Comparison of ENCODE assay signal across 12 cellular contexts in genomic region chr7:158958618-158959017, GRCh38.
DNase-seq lines count a peak whose midpoint lies in the region; ATAC-seq and TF ChIP-seq lines count a peak whose summit lies in the region.
"Had no signal": no experiment of that assay in that cellular context is flagged by ENCODE, and none has a peak within 500 bp of the region (broad histone marks: within the 10 kb centered on the region; RNA-seq: fewer than 3 reads in every experiment).

No MANE protein-coding gene starts in this region.

- H4K20me1 ChIP-seq in PC-9 (ENCODE audit: insufficient read depth) = no peaks in the 10 kb centered on the region

- H3K9me2 ChIP-seq in PC-9 (ENCODE audit: insufficient read depth) = no peaks in the 10 kb centered on the region

- POLR2A ChIA-PET in activated CD4-positive, alpha-beta T cell treated with anti-CD3 and anti-CD28 coated beads for 36 hours (lab: Charles Lee) = no interaction called here
- POLR2A ChIA-PET in PC-9 (lab: Charles Lee; ENCODE audit: unreplicated experiment) = no interaction called here

- H3K36me3 ChIP-seq in PC-9 (ENCODE audit: low read depth) (no peaks in the 10 kb centered on the region), duodenal mucosa (ENCODE audit: control insufficient read depth in 1 of 2, insufficient read depth in 2 of 2, low read length in 2 of 2) (no peaks in the 10 kb centered on the region)
- H3K36me3 ChIP-seq: pancreas had no signal

- CTCF ChIA-PET in activated CD4-positive, alpha-beta T cell treated with anti-CD3 and anti-CD28 coated beads for 36 hours (lab: Charles Lee) = interaction anchor here (0.8 kb wide), 1 partner anchor 19 kb away, joined by 3 read pairs; no protein-coding TSS in a partner anchor
- CTCF ChIA-PET in PC-9 (lab: Charles Lee) = no interaction called here

- H3K4me3 ChIP-seq in PC-9 = no peak overlapping the region
- peak overlapping the region; percentile 58 to 68 for H3K4me3 ChIP-seq in duodenal mucosa (ENCODE audit: low read depth in 1 of 2, low read length in 2 of 2)

- H3K9me3 Mint-ChIP-seq in activated CD4-positive, alpha-beta T cell treated with anti-CD3 and anti-CD28 coated beads for 36 hours (ENCODE audit: low read depth) = no peaks in the 10 kb centered on the region
- H3K9me3 Mint-ChIP-seq in stimulated activated effector memory CD8-positive, alpha-beta T cell treated with anti-CD3 and anti-CD28 coated beads, Interleukin-12 subunit alpha, Interleukin-12 subunit beta, amount 100 ng/mL, for 72 hours = no peaks in the 10 kb centered on the region

- no peak for DNase-seq in activated CD4-positive, alpha-beta T cell treated with anti-CD3 and anti-CD28 coated beads for 36 hours
- no peak for DNase-seq in activated CD4-positive, alpha-beta T cell treated with anti-CD3 and anti-CD28 coated beads for 48 hours
- DNase-seq in PC-9 (no peak), SW 1271 (lab: John Stamatoyannopoulos, UW) (no peak), HuH-7 (ENCODE audit: low spot score) (no peak)
- no peak for DNase-seq in stimulated activated effector memory CD8-positive, alpha-beta T cell treated with anti-CD3 and anti-CD28 coated beads, Interleukin-12 subunit alpha, Interleukin-12 subunit beta, amount 100 ng/mL, for 72 hours (ENCODE audit: low spot score in 2 of 2)
- DNase-seq: amniotic stem cell, left ventricle myocardium superior had no signal

- ATAC-seq in activated CD4-positive, alpha-beta T cell treated with anti-CD3 and anti-CD28 coated beads for 36 hours = no peak
- no peak for ATAC-seq in stimulated activated effector memory CD8-positive, alpha-beta T cell treated with anti-CD3 and anti-CD28 coated beads, Interleukin-12 subunit alpha, Interleukin-12 subunit beta, amount 100 ng/mL, for 72 hours
- ATAC-seq in HG02840 (IDR thresholded peaks at IDR 0.05; ENCODE audit: low FRiP score, unreplicated experiment) = no peak

- no peak overlapping the region for H2AFZ ChIP-seq in PC-9

- no TSS peak for BruUV-seq in PC-9 (replicated peaks; lab: Mats Ljungman, UMichigan)

- intact Hi-C loops in activated CD4-positive, alpha-beta T cell treated with anti-CD3 and anti-CD28 coated beads for 36 hours (cut with DNase I, micrococcal nuclease) = no loop called here
- intact Hi-C loops in PC-9 (cut with micrococcal nuclease; ENCODE audit: unreplicated experiment) = no loop called here

- peaks cover 12% of the 10 kb centered on the region for H3K4me1 Mint-ChIP-seq in activated CD4-positive, alpha-beta T cell treated with anti-CD3 and anti-CD28 coated beads for 36 hours
- H3K4me1 Mint-ChIP-seq in stimulated activated effector memory CD8-positive, alpha-beta T cell treated with anti-CD3 and anti-CD28 coated beads, Interleukin-12 subunit alpha, Interleukin-12 subunit beta, amount 100 ng/mL, for 72 hours = peaks cover 13% of the 10 kb centered on the region

- H3K9me3 ChIP-seq in PC-9 (ENCODE audit: insufficient read depth, low read depth) = no peaks in the 10 kb centered on the region
- no peaks in the 10 kb centered on the region for H3K9me3 ChIP-seq in duodenal mucosa (ENCODE audit: control insufficient read depth in 1 of 2, low read length in 2 of 2)
- H3K9me3 ChIP-seq: pancreas, testis had no signal

- H3K4me3 Mint-ChIP-seq in activated CD4-positive, alpha-beta T cell treated with anti-CD3 and anti-CD28 coated beads for 36 hours = peak overlapping the region; percentile 56
- peak overlapping the region; percentile 67 for H3K4me3 Mint-ChIP-seq in stimulated activated effector memory CD8-positive, alpha-beta T cell treated with anti-CD3 and anti-CD28 coated beads, Interleukin-12 subunit alpha, Interleukin-12 subunit beta, amount 100 ng/mL, for 72 hours

- H3K27ac ChIP-seq in PC-9 (no peak overlapping the region), duodenal mucosa (ENCODE audit: low read depth, low read length) (no peak overlapping the region)
- H3K27ac ChIP-seq: pancreas, testis had no signal

- no peaks in the 10 kb centered on the region for H3K4me1 ChIP-seq in PC-9 (replicated peaks; ENCODE audit: insufficient read depth)
- peaks cover 13 to 19% of the 10 kb centered on the region in 2 donors for H3K4me1 ChIP-seq in duodenal mucosa (ENCODE audit: control insufficient read depth in 1 of 2, insufficient read depth in 2 of 2, low read length in 2 of 2)
- H3K4me1 ChIP-seq: pancreas, testis had no signal

- H3K9ac ChIP-seq in duodenal mucosa (ENCODE audit: low read depth in 1 of 2, low read length in 2 of 2) = peak overlapping the region in 1 of 2 donors; percentile 35

- no peaks in the 10 kb centered on the region for H3K27me3 Mint-ChIP-seq in activated CD4-positive, alpha-beta T cell treated with anti-CD3 and anti-CD28 coated beads for 36 hours

- H3K36me3 Mint-ChIP-seq in activated CD4-positive, alpha-beta T cell treated with anti-CD3 and anti-CD28 coated beads for 36 hours (ENCODE audit: low read depth) = no peaks in the 10 kb centered on the region
- H3K36me3 Mint-ChIP-seq in stimulated activated effector memory CD8-positive, alpha-beta T cell treated with anti-CD3 and anti-CD28 coated beads, Interleukin-12 subunit alpha, Interleukin-12 subunit beta, amount 100 ng/mL, for 72 hours = peaks cover 8% of the 10 kb centered on the region

- H3K27ac Mint-ChIP-seq in activated CD4-positive, alpha-beta T cell treated with anti-CD3 and anti-CD28 coated beads for 36 hours = no peak overlapping the region
- peak overlapping the region; percentile 40 for H3K27ac Mint-ChIP-seq in stimulated activated effector memory CD8-positive, alpha-beta T cell treated with anti-CD3 and anti-CD28 coated beads, Interleukin-12 subunit alpha, Interleukin-12 subunit beta, amount 100 ng/mL, for 72 hours

- no peaks in the 10 kb centered on the region for H3K79me2 ChIP-seq in PC-9 (ENCODE audit: low read depth)

- peaks cover 5% of the 10 kb centered on the region; the same call in 1 of the 2 replicates for H3F3A ChIP-seq in PC-9 (ENCODE audit: insufficient read depth, low read depth)

- no peak for TF ChIP-seq CTCF in PC-9 (conservative IDR thresholded peaks at IDR 0.05)

- H3K4me2 ChIP-seq in PC-9 = peak overlapping the region; percentile 64; the same call in 1 of the 2 replicates

- H3K27me3 ChIP-seq in PC-9 (ENCODE audit: insufficient read depth, low read depth) (peaks cover 28% of the 10 kb centered on the region), duodenal mucosa (ENCODE audit: control insufficient read depth in 1 of 2, insufficient read depth in 2 of 2, low read length in 2 of 2) (peaks cover 7% of the 10 kb centered on the region in 2 donors)
- H3K27me3 ChIP-seq: pancreas, testis had no signal
